In the genomic region with DNA sequence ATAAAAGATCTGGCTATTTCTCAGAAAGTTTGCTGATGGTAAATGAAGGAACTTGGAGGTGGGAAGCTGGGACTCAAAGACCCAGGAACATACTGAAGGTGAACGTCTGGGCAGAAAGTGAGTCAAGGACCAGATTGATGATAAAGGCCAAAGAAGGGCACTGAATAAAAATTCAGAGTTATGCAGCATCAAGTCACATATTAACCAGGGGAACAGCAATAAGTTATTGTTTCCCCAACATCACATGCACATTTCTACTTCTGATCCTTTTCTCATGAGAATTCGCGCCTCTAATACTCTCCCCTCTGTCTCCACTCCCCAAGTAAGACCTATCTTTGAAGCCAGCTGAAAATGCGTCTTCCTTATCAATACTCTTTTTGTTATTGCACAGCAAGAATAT, we compare ENCODE assay signal across 33 cellular contexts.
"Had no signal": no experiment of that assay in that cellular context is flagged by ENCODE, and none has a peak within 500 bp of the region (broad histone marks: within the 10 kb centered on the region; RNA-seq: fewer than 3 reads in every experiment).

No MANE protein-coding gene starts in this region.

- H3K9me3 Mint-ChIP-seq: activated B cell treated with CpG ODN at 0.5 μM for 24 hours; activated CD4-positive, alpha-beta memory T cell treated with anti-CD3 and anti-CD28 coated beads for 36 hours; activated CD4-positive, alpha-beta T cell treated with anti-CD3 and anti-CD28 coated beads, Interleukin-2, amount 10 ng/mL, durations not matched to agents 24 days and 14 days; activated naive CD4-positive, alpha-beta T cell treated with anti-CD3 and anti-CD28 coated beads, Interleukin-2, amount 10 ng/mL, durations not matched to agents 7 days and 5 days; activated naive CD4-positive, alpha-beta T cell treated with anti-CD3 and anti-CD28 coated beads, Interleukin-2, amount 50 U/mL, for 24 hours; activated naive CD8-positive, alpha-beta T cell treated with anti-CD3 and anti-CD28 coated beads, Interleukin-2, amount 10 ng/mL, durations not matched to agents 7 days and 5 days; activated naive CD8-positive, alpha-beta T cell treated with anti-CD3 and anti-CD28 coated beads, Interleukin-2, amount 50 U/mL, for 24 hours; activated T-cell treated with anti-CD3 and anti-CD28 coated beads, Interleukin-2, amount 50 U/mL, for 4 hours; activated T-cell treated with anti-CD3 and anti-CD28 coated beads, Interleukin-2, amount 50 U/mL, for 72 hours; activated T-helper 1 cell treated with anti-CD3 and anti-CD28 coated beads, Interleukin-12 subunit alpha, Interleukin-12 subunit beta, Interleukin-2, Interleukin-4 antibody, amounts not matched to agents 30 ng/mL and 10 ng/mL and 1 ng/mL, durations not matched to agents 14 hours and 24 hours and 36 hours; activated T-helper 17 cell treated with anti-CD3 and anti-CD28 coated beads, Interleukin-2, amount 50 U/mL, for 72 hours; brain; T-helper 1 cell treated with Interleukin-12 subunit alpha and Interleukin-12 subunit beta and Interleukin-4 antibody, amounts not matched to agents 30 μg/mL and 1 μg/mL, for 36 hours; T-helper 2 cell treated with Interferon-gamma antibody and Interleukin-4, amounts not matched to agents 5 μg/mL and 100 μg/mL, for 36 hours had no signal

- H3K4me3 Mint-ChIP-seq: activated B cell treated with CpG ODN at 0.5 μM for 24 hours; activated CD4-positive, alpha-beta memory T cell treated with anti-CD3 and anti-CD28 coated beads for 36 hours; activated CD4-positive, alpha-beta T cell treated with anti-CD3 and anti-CD28 coated beads, Interleukin-2, amount 10 ng/mL, durations not matched to agents 24 days and 14 days; activated naive CD4-positive, alpha-beta T cell treated with anti-CD3 and anti-CD28 coated beads, Interleukin-2, amount 10 ng/mL, durations not matched to agents 7 days and 5 days; activated naive CD4-positive, alpha-beta T cell treated with anti-CD3 and anti-CD28 coated beads, Interleukin-2, amount 50 U/mL, for 24 hours; activated naive CD8-positive, alpha-beta T cell; activated naive CD8-positive, alpha-beta T cell treated with anti-CD3 and anti-CD28 coated beads, Interleukin-2, amount 10 ng/mL, durations not matched to agents 7 days and 5 days; activated naive CD8-positive, alpha-beta T cell treated with anti-CD3 and anti-CD28 coated beads, Interleukin-2, amount 50 U/mL, for 24 hours; activated T-cell treated with anti-CD3 and anti-CD28 coated beads, Interleukin-2, amount 50 U/mL, for 4 hours; activated T-cell treated with anti-CD3 and anti-CD28 coated beads, Interleukin-2, amount 50 U/mL, for 72 hours; activated T-helper 1 cell treated with anti-CD3 and anti-CD28 coated beads, Interleukin-12 subunit alpha, Interleukin-12 subunit beta, Interleukin-2, Interleukin-4 antibody, amounts not matched to agents 30 ng/mL and 10 ng/mL and 1 ng/mL, durations not matched to agents 14 hours and 24 hours and 36 hours; activated T-helper 17 cell treated with anti-CD3 and anti-CD28 coated beads, Interleukin-2, amount 50 U/mL, for 72 hours; brain; T-helper 1 cell treated with Interleukin-12 subunit alpha and Interleukin-12 subunit beta and Interleukin-4 antibody, amounts not matched to agents 30 μg/mL and 1 μg/mL, for 36 hours; T-helper 2 cell treated with Interferon-gamma antibody and Interleukin-4, amounts not matched to agents 5 μg/mL and 100 μg/mL, for 36 hours had no signal

- H3K27ac Mint-ChIP-seq: activated B cell treated with CpG ODN at 0.5 μM for 24 hours; activated CD4-positive, alpha-beta memory T cell treated with anti-CD3 and anti-CD28 coated beads for 36 hours; activated CD4-positive, alpha-beta T cell treated with anti-CD3 and anti-CD28 coated beads, Interleukin-2, amount 10 ng/mL, durations not matched to agents 24 days and 14 days; activated naive CD4-positive, alpha-beta T cell treated with anti-CD3 and anti-CD28 coated beads, Interleukin-2, amount 10 ng/mL, durations not matched to agents 7 days and 5 days; activated naive CD4-positive, alpha-beta T cell treated with anti-CD3 and anti-CD28 coated beads, Interleukin-2, amount 50 U/mL, for 24 hours; activated naive CD8-positive, alpha-beta T cell; activated naive CD8-positive, alpha-beta T cell treated with anti-CD3 and anti-CD28 coated beads, Interleukin-2, amount 10 ng/mL, durations not matched to agents 7 days and 5 days; activated naive CD8-positive, alpha-beta T cell treated with anti-CD3 and anti-CD28 coated beads, Interleukin-2, amount 50 U/mL, for 24 hours; activated T-cell treated with anti-CD3 and anti-CD28 coated beads, Interleukin-2, amount 50 U/mL, for 72 hours; activated T-helper 1 cell treated with anti-CD3 and anti-CD28 coated beads, Interleukin-12 subunit alpha, Interleukin-12 subunit beta, Interleukin-2, Interleukin-4 antibody, amounts not matched to agents 30 ng/mL and 10 ng/mL and 1 ng/mL, durations not matched to agents 14 hours and 24 hours and 36 hours; activated T-helper 17 cell treated with anti-CD3 and anti-CD28 coated beads, Interleukin-2, amount 50 U/mL, for 72 hours; brain; T-helper 1 cell treated with Interleukin-12 subunit alpha and Interleukin-12 subunit beta and Interleukin-4 antibody, amounts not matched to agents 30 μg/mL and 1 μg/mL, for 36 hours; T-helper 2 cell treated with Interferon-gamma antibody and Interleukin-4, amounts not matched to agents 5 μg/mL and 100 μg/mL, for 36 hours had no signal

- H3K27me3 Mint-ChIP-seq: activated B cell treated with CpG ODN at 0.5 μM for 24 hours; activated CD4-positive, alpha-beta memory T cell treated with anti-CD3 and anti-CD28 coated beads for 36 hours; activated naive CD4-positive, alpha-beta T cell treated with anti-CD3 and anti-CD28 coated beads, Interleukin-2, amount 10 ng/mL, durations not matched to agents 7 days and 5 days; brain had no signal

- H3K36me3 Mint-ChIP-seq: activated CD4-positive, alpha-beta memory T cell treated with anti-CD3 and anti-CD28 coated beads for 36 hours; activated naive CD4-positive, alpha-beta T cell treated with anti-CD3 and anti-CD28 coated beads, Interleukin-2, amount 10 ng/mL, durations not matched to agents 7 days and 5 days; activated naive CD4-positive, alpha-beta T cell treated with anti-CD3 and anti-CD28 coated beads, Interleukin-2, amount 50 U/mL, for 24 hours; activated naive CD8-positive, alpha-beta T cell; activated naive CD8-positive, alpha-beta T cell treated with anti-CD3 and anti-CD28 coated beads, Interleukin-2, amount 10 ng/mL, durations not matched to agents 7 days and 5 days; brain had no signal

- H3K4me1 Mint-ChIP-seq: activated B cell treated with CpG ODN at 0.5 μM for 24 hours; activated CD4-positive, alpha-beta T cell treated with anti-CD3 and anti-CD28 coated beads, Interleukin-2, amount 10 ng/mL, durations not matched to agents 24 days and 14 days; activated naive CD4-positive, alpha-beta T cell treated with anti-CD3 and anti-CD28 coated beads, Interleukin-2, amount 10 ng/mL, durations not matched to agents 7 days and 5 days; activated naive CD4-positive, alpha-beta T cell treated with anti-CD3 and anti-CD28 coated beads, Interleukin-2, amount 50 U/mL, for 24 hours; activated naive CD8-positive, alpha-beta T cell treated with anti-CD3 and anti-CD28 coated beads, Interleukin-2, amount 10 ng/mL, durations not matched to agents 7 days and 5 days; activated naive CD8-positive, alpha-beta T cell treated with anti-CD3 and anti-CD28 coated beads, Interleukin-2, amount 50 U/mL, for 24 hours; activated T-helper 17 cell treated with anti-CD3 and anti-CD28 coated beads, Interleukin-2, amount 50 U/mL, for 72 hours had no signal

- DNase-seq: activated B cell treated with CpG ODN at 0.5 μM for 24 hours; activated CD4-positive, alpha-beta memory T cell treated with anti-CD3 and anti-CD28 coated beads for 36 hours; activated CD4-positive, alpha-beta T cell treated with anti-CD3 and anti-CD28 coated beads for 4 hours; activated CD4-positive, alpha-beta T cell treated with anti-CD3 and anti-CD28 coated beads, Interleukin-2, amount 10 ng/mL, durations not matched to agents 24 days and 14 days; activated CD4-positive, alpha-beta T cell treated with anti-CD3 and anti-CD28 coated beads, Interleukin-2, amount 50 U/mL, for 1 hour; activated CD4-positive, alpha-beta T cell treated with anti-CD3 and anti-CD28 coated beads, Interleukin-2, amount 50 U/mL, for 4 hours; activated CD4-positive, CD25-positive, alpha-beta regulatory T cell treated with anti-CD3 and anti-CD28 coated beads, Interleukin-2, amount 50 U/mL, for 72 hours; activated CD8-positive, alpha-beta memory T cell treated with anti-CD3 and anti-CD28 coated beads, Interleukin-2, amount 50 U/mL, for 4 hours; activated effector memory CD4-positive, alpha-beta T cell treated with Interleukin-2 at 50 U/mL for 16 hours; activated gamma-delta T cell; activated naive CD4-positive, alpha-beta T cell treated with anti-CD3 and anti-CD28 coated beads, Interleukin-2, amount 10 ng/mL, durations not matched to agents 7 days and 5 days; activated naive CD4-positive, alpha-beta T cell treated with Interleukin-2 at 50 U/mL for 16 hours; activated naive CD8-positive, alpha-beta T cell treated with anti-CD3 and anti-CD28 coated beads, Interleukin-2, amount 10 ng/mL, durations not matched to agents 7 days and 5 days; activated naive CD8-positive, alpha-beta T cell treated with anti-CD3 and anti-CD28 coated beads, Interleukin-2, amount 50 U/mL, for 24 hours; activated T-cell treated with anti-CD3 and anti-CD28 coated beads for 4 hours; activated T-cell treated with anti-CD3 and anti-CD28 coated beads, Interleukin-2, amount 50 U/mL, for 1 hour; activated T-cell treated with anti-CD3 and anti-CD28 coated beads, Interleukin-2, amount 50 U/mL, for 4 hours; activated T-cell treated with anti-CD3 and anti-CD28 coated beads, Interleukin-2, amount 50 U/mL, for 72 hours; amygdala; anterior cingulate cortex; central memory CD4-positive, alpha-beta T cell; SW 1271; T-helper 1 cell; T-helper 2 cell; T-helper 9 cell; WERI-Rb-1 had no signal

- ATAC-seq: activated naive CD8-positive, alpha-beta T cell treated with anti-CD3 and anti-CD28 coated beads, Interleukin-2, amount 50 U/mL, for 24 hours; activated T-cell treated with anti-CD3 and anti-CD28 coated beads, Interleukin-2, amount 50 U/mL, for 4 hours; activated T-cell treated with anti-CD3 and anti-CD28 coated beads, Interleukin-2, amount 50 U/mL, for 72 hours; activated T-helper 17 cell treated with anti-CD3 and anti-CD28 coated beads, Interleukin-2, amount 50 U/mL, for 72 hours had no signal
